In the genomic region with DNA sequence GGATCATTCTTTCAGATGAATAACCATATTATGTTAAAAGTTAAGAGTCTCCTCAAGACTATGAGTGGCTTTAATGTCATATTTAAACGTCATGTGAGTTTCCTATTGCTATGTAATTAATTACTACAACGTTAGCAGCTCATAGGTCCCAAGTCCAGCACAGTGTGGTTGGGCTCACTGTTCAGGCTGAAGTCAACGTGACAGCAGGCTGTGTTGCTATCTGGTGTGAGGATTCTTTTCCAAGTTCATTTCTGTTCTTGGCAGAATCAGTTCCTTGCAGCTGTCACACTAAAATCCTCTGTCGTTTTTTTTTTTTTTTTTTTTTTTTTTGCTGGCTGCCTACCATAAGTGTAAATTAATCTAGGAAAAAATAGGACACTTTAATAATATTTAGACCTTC, we compare ENCODE assay signal across 1 cellular context.
TF ChIP-seq lines count a peak whose summit lies in the region.

No MANE protein-coding gene starts in this region.

TF ChIP-seq in IMR-90, 13 proteins besides CTCF, POLR2A, EP300 and RAD21 (continued from another document):
- TF ChIP-seq, protein P1, sequence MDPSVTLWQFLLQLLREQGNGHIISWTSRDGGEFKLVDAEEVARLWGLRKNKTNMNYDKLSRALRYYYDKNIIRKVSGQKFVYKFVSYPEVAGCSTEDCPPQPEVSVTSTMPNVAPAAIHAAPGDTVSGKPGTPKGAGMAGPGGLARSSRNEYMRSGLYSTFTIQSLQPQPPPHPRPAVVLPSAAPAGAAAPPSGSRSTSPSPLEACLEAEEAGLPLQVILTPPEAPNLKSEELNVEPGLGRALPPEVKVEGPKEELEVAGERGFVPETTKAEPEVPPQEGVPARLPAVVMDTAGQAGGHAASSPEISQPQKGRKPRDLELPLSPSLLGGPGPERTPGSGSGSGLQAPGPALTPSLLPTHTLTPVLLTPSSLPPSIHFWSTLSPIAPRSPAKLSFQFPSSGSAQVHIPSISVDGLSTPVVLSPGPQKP (IDR thresholded peaks at IDR 0.05; ENCODE audit: borderline replicate concordance, low read depth, low read length): no peak
- TF ChIP-seq, protein P2, sequence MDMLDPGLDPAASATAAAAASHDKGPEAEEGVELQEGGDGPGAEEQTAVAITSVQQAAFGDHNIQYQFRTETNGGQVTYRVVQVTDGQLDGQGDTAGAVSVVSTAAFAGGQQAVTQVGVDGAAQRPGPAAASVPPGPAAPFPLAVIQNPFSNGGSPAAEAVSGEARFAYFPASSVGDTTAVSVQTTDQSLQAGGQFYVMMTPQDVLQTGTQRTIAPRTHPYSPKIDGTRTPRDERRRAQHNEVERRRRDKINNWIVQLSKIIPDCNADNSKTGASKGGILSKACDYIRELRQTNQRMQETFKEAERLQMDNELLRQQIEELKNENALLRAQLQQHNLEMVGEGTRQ (IDR thresholded peaks at IDR 0.05; ENCODE audit: low read depth, low read length): no peak
- no peak for TF ChIP-seq RCOR1 (IDR thresholded peaks at IDR 0.05; ENCODE audit: insufficient replicate concordance, low read length)
- TF ChIP-seq SMC3 (IDR thresholded peaks at IDR 0.05; ENCODE audit: low read depth, low read length): no peak
- TF ChIP-seq MXI1 (IDR thresholded peaks at IDR 0.05; ENCODE audit: borderline replicate concordance, low read depth, low read length): no peak
- TF ChIP-seq BHLHE40 (IDR thresholded peaks at IDR 0.05; ENCODE audit: low read depth, low read length): no peak
- no peak for TF ChIP-seq FOS (IDR thresholded peaks at IDR 0.05; ENCODE audit: low read depth, low read length)
- TF ChIP-seq RFX5 (IDR thresholded peaks at IDR 0.05; ENCODE audit: low read depth, low read length): no peak
- TF ChIP-seq MAFK (IDR thresholded peaks at IDR 0.05; ENCODE audit: low read depth, low read length): no peak
- no peak for TF ChIP-seq CHD1 (IDR thresholded peaks at IDR 0.05; ENCODE audit: low read depth, low read length)
